8 cellular contexts compared by ENCODE assay signal in genomic region chr5:59587489-59588337, GRCh38.
DNase-seq lines count a peak whose midpoint lies in the region; ATAC-seq and TF ChIP-seq lines count a peak whose summit lies in the region.

No MANE protein-coding gene starts in this region.

- no peaks in the 10 kb centered on the region for H3K9me2 ChIP-seq in PC-9 (ENCODE audit: insufficient read depth)

- no TSS peak for BruUV-seq in PC-9 (replicated peaks; lab: Mats Ljungman, UMichigan)

- H3K79me2 ChIP-seq in PC-9 (ENCODE audit: low read depth) = no peaks in the 10 kb centered on the region

- no peaks in the 10 kb centered on the region for H3K36me3 ChIP-seq in PC-9 (ENCODE audit: low read depth)

- no peaks in the 10 kb centered on the region for H3K36me3 Mint-ChIP-seq in T-helper 17 cell (ENCODE audit: low read depth)

- H4K20me1 ChIP-seq in PC-9 (ENCODE audit: insufficient read depth) = no peaks in the 10 kb centered on the region

- no peaks in the 10 kb centered on the region for H3F3A ChIP-seq in PC-9 (ENCODE audit: insufficient read depth, low read depth)

- POLR2A ChIA-PET in PC-9 (lab: Charles Lee; ENCODE audit: unreplicated experiment) = no interaction called here

- H3K4me3 ChIP-seq in cardiac fibroblast (replicated peaks in 1 of 2; ENCODE audit: low read depth in 2 of 2, low read length in 2 of 2) (peak overlapping the region in 1 of 2 donors; percentile 25), PC-9 (no peak overlapping the region)

- CTCF ChIA-PET in PC-9 (lab: Charles Lee) = no interaction called here

- peak; percentile 41 for DNase-seq in DMS 273 treated with DMSO at 0.1 percent for 48 hours (lab: John Stamatoyannopoulos, UW)
- DNase-seq in NCI-H1930 (lab: John Stamatoyannopoulos, UW) = peak; percentile 17 to 35
- peak; percentile 58 to 73 for DNase-seq in cardiac fibroblast (ENCODE audit: low read depth in 2 of 2)
- peak; percentile 78 for DNase-seq in inferior parietal cortex (ENCODE audit: extremely low spot score)
- peak; percentile 67 for DNase-seq in smooth muscle cell of the brain vasculature (ENCODE audit: low read depth, low spot score)
- DNase-seq in PC-9 = no peak
- no peak for DNase-seq in T-helper 17 cell
- DNase-seq in SIG-M5 (lab: John Stamatoyannopoulos, UW) = no peak

- H3K27ac Mint-ChIP-seq in T-helper 17 cell = no peak overlapping the region

- peaks cover 15% of the 10 kb centered on the region; the same call in 1 of the 2 replicates for H3K4me1 ChIP-seq in PC-9 (replicated peaks; ENCODE audit: insufficient read depth)

- H3K4me1 Mint-ChIP-seq in T-helper 17 cell = no peaks in the 10 kb centered on the region

- H3K4me2 ChIP-seq in PC-9 = no peak overlapping the region

- TF ChIP-seq CTCF in cardiac fibroblast (IDR thresholded peaks at IDR 0.05; ENCODE audit: low read depth, low read length) (peak; percentile 17), PC-9 (conservative IDR thresholded peaks at IDR 0.05) (no peak)

- H3K27me3 Mint-ChIP-seq in T-helper 17 cell = peaks cover 15% of the 10 kb centered on the region

- no peak overlapping the region for H3K4me3 Mint-ChIP-seq in T-helper 17 cell

- H3K9me3 ChIP-seq in PC-9 (ENCODE audit: insufficient read depth, low read depth) (no peaks in the 10 kb centered on the region), T-helper 17 cell (ENCODE audit: control insufficient read depth, low read length, poor library complexity, severe bottlenecking) (no peaks in the 10 kb centered on the region)

- H2AFZ ChIP-seq in PC-9 = no peak overlapping the region

- intact Hi-C loops in PC-9 (cut with micrococcal nuclease; ENCODE audit: unreplicated experiment) = no loop called here

- H3K27me3 ChIP-seq in PC-9 (ENCODE audit: insufficient read depth, low read depth) = no peaks in the 10 kb centered on the region

- no peak overlapping the region for H3K27ac ChIP-seq in PC-9

- ATAC-seq in T-helper 17 cell = no peak

Comparison
In these comparisons a context has a peak if more than half of its experiments do, and no peak if none do; other contexts are left out.
1. DNase-seq: peak in DMS 273 treated with DMSO at 0.1 percent for 48 hours (single experiment), NCI-H1930 (2 of 2), cardiac fibroblast (2 of 2), inferior parietal cortex (single experiment) and smooth muscle cell of the brain vasculature (single experiment); none in PC-9 (0 of 2), T-helper 17 cell (0 of 3) and SIG-M5 (single experiment).